8 cellular contexts compared by ENCODE assay signal in genomic region chr5:55232194-55232984, GRCh38. TPM values are rescaled to one million over a fixed set of nuclear protein-coding genes. Genes with fewer than 3 reads are reported as not detected.
DNase-seq lines count a peak whose midpoint lies in the region; TF ChIP-seq lines count a peak whose summit lies in the region.

No MANE protein-coding gene starts in this region.

- POLR2A ChIA-PET in activated CD4-positive, alpha-beta memory T cell treated with anti-CD3 and anti-CD28 coated beads, Interleukin-2, amount 10 ng/mL, durations not matched to agents 7 days and 5 days (lab: Charles Lee), result interaction anchor here (1.2 to 1.5 kb wide), 4 partner anchors 60 to 76 kb away, joined by 3 to 5 read pairs (median 4); partner anchors contain the start of genes DHX29 and MTREX

- peak overlapping the region; percentile 69 for H3K4me3 Mint-ChIP-seq in activated CD4-positive, alpha-beta memory T cell treated with anti-CD3 and anti-CD28 coated beads, Interleukin-2, amount 10 ng/mL, durations not matched to agents 7 days and 5 days
- H3K4me3 Mint-ChIP-seq in osteocyte (ENCODE audit: unreplicated experiment), result peak overlapping the region; percentile 83

- H3K9me3 Mint-ChIP-seq in activated CD4-positive, alpha-beta memory T cell treated with anti-CD3 and anti-CD28 coated beads, Interleukin-2, amount 10 ng/mL, durations not matched to agents 7 days and 5 days, result no peaks in the 10 kb centered on the region
- H3K9me3 Mint-ChIP-seq in osteocyte (ENCODE audit: unreplicated experiment), result no peaks in the 10 kb centered on the region

- intact Hi-C loops in posterior vena cava (cut with DNase I), result no loop called here

- DNase-seq in NCI-H187 (lab: John Stamatoyannopoulos, UW), result peak; percentile 48 to 51
- DNase-seq in NCI-H187 treated with DMSO at 0.1 percent for 48 hours (lab: John Stamatoyannopoulos, UW), result no peak
- peak; percentile 46 for DNase-seq in HPDE6-E6E7 (ENCODE audit: extremely low spot score)
- no peak for DNase-seq in activated CD4-positive, alpha-beta memory T cell treated with anti-CD3 and anti-CD28 coated beads, Interleukin-2, amount 10 ng/mL, durations not matched to agents 7 days and 5 days
- no peak for DNase-seq in fibroblast of villous mesenchyme (ENCODE audit: low read depth)
- no peak for DNase-seq in osteocyte (ENCODE audit: extremely low spot score, unreplicated experiment)
- no peak for DNase-seq in posterior vena cava (ENCODE audit: low spot score)
- no peak for DNase-seq in NCI-H446 treated with DMSO at 0.1 percent for 48 hours (lab: John Stamatoyannopoulos, UW)

- peak overlapping the region; percentile 57 for H3K4me3 ChIP-seq in fibroblast of villous mesenchyme (ENCODE audit: low read depth, low read length)

- TF ChIP-seq CTCF in fibroblast of villous mesenchyme (IDR thresholded peaks at IDR 0.05; ENCODE audit: insufficient read depth, low read depth, low read length) (no peak), osteocyte (IDR thresholded peaks at IDR 0.05) (no peak)

- peaks cover 80% of the 10 kb centered on the region for H3K27me3 Mint-ChIP-seq in activated CD4-positive, alpha-beta memory T cell treated with anti-CD3 and anti-CD28 coated beads, Interleukin-2, amount 10 ng/mL, durations not matched to agents 7 days and 5 days
- peaks cover 82% of the 10 kb centered on the region for H3K27me3 Mint-ChIP-seq in osteocyte (ENCODE audit: unreplicated experiment)

- CTCF ChIA-PET in activated CD4-positive, alpha-beta memory T cell treated with anti-CD3 and anti-CD28 coated beads, Interleukin-2, amount 10 ng/mL, durations not matched to agents 7 days and 5 days (lab: Charles Lee), result interaction anchor here (0.9 to 3.3 kb wide), 10 partner anchors 7 to 365 kb away, joined by 3 to 19 read pairs (median 6); partner anchors contain the start of genes DHX29 and MTREX

- H3K4me1 Mint-ChIP-seq in activated CD4-positive, alpha-beta memory T cell treated with anti-CD3 and anti-CD28 coated beads, Interleukin-2, amount 10 ng/mL, durations not matched to agents 7 days and 5 days, result peaks cover 37% of the 10 kb centered on the region
- H3K4me1 Mint-ChIP-seq in osteocyte (ENCODE audit: unreplicated experiment), result peaks cover 30% of the 10 kb centered on the region

- H3K27ac Mint-ChIP-seq in activated CD4-positive, alpha-beta memory T cell treated with anti-CD3 and anti-CD28 coated beads, Interleukin-2, amount 10 ng/mL, durations not matched to agents 7 days and 5 days, result no peak overlapping the region
- no peak overlapping the region for H3K27ac Mint-ChIP-seq in osteocyte (ENCODE audit: unreplicated experiment)

- H3K36me3 Mint-ChIP-seq in activated CD4-positive, alpha-beta memory T cell treated with anti-CD3 and anti-CD28 coated beads, Interleukin-2, amount 10 ng/mL, durations not matched to agents 7 days and 5 days (ENCODE audit: low read depth), result no peaks in the 10 kb centered on the region
- H3K36me3 Mint-ChIP-seq in osteocyte (ENCODE audit: unreplicated experiment), result no peaks in the 10 kb centered on the region

RNA-seq across cellular contexts. Expression of gene CCNO, which starts 1.0 kb away (rescaled TPM):
- under 1 TPM in 1 of 2 experiments, not detected in 1; 0.15 TPM for total RNA-seq in activated CD4-positive, alpha-beta memory T cell treated with anti-CD3 and anti-CD28 coated beads, Interleukin-2, amount 10 ng/mL, durations not matched to agents 7 days and 5 days
- total RNA-seq in fibroblast of villous mesenchyme (0.32 TPM in 1 of 2 replicates, not detected in the other), osteocyte (0.34 TPM in 1 of 2 replicates, not detected in the other), posterior vena cava (under 1 TPM; 0.24 to 0.42 TPM)

RNA-seq across cellular contexts. Expression of gene MCIDAS, which starts 5.3 kb away (rescaled TPM):
- total RNA-seq in activated CD4-positive, alpha-beta memory T cell treated with anti-CD3 and anti-CD28 coated beads, Interleukin-2, amount 10 ng/mL, durations not matched to agents 7 days and 5 days, result not detected
- total RNA-seq in fibroblast of villous mesenchyme, result not detected in 2 replicates
- total RNA-seq in osteocyte, result not detected in 2 replicates
- total RNA-seq in posterior vena cava, result not detected

RNA-seq across cellular contexts. Expression of gene CDC20B, which starts 59.4 kb away (rescaled TPM):
- total RNA-seq in activated CD4-positive, alpha-beta memory T cell treated with anti-CD3 and anti-CD28 coated beads, Interleukin-2, amount 10 ng/mL, durations not matched to agents 7 days and 5 days, result under 1 TPM; 0.13 to 0.18 TPM
- total RNA-seq in fibroblast of villous mesenchyme (not detected in 2 replicates), osteocyte (not detected in 2 replicates), posterior vena cava (not detected)

Comparison
In these comparisons a context has a peak if more than half of its experiments do, and no peak if none do; other contexts are left out.
1. DNase-seq: peak in NCI-H187 (2 of 2) and HPDE6-E6E7 (single experiment); none in NCI-H187 treated with DMSO at 0.1 percent for 48 hours (single experiment), activated CD4-positive, alpha-beta memory T cell treated with anti-CD3 and anti-CD28 coated beads, Interleukin-2, amount 10 ng/mL, durations not matched to agents 7 days and 5 days (single experiment), fibroblast of villous mesenchyme (single experiment), osteocyte (single experiment), posterior vena cava (single experiment) and NCI-H446 treated with DMSO at 0.1 percent for 48 hours (single experiment).